In the genomic region with DNA sequence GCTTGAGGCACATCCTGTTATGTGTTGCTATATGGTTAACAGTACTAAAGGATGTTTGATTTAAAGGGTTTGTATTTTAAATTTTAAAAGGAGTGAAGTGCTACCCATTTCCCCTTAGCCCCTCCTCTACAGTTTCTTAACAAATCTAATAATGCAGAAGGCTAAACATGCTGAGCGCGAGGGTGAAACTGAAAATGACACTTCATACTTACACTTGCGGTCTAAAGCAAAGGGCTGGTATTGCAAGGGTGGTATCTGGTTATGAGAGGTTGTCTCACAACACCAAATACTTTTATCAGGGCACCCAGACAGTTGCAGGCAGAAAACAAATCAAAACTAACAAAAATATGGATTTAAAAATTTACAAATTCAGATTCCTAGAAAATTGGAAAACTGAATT, we compare ENCODE assay signal across 10 cellular contexts.
A peak's percentile ranks its signal among the peaks of the same experiment; 100 is the strongest.
DNase-seq lines count a peak whose midpoint lies in the region; ATAC-seq and TF ChIP-seq lines count a peak whose summit lies in the region.
"Had no signal": no experiment of that assay in that cellular context is flagged by ENCODE, and none has a peak within 500 bp of the region (broad histone marks: within the 10 kb centered on the region; RNA-seq: fewer than 3 reads in every experiment).

No MANE protein-coding gene starts in this region.

- H3K4me3 Mint-ChIP-seq in activated naive CD8-positive, alpha-beta T cell treated with anti-CD3 and anti-CD28 coated beads, Interleukin-2, amount 10 ng/mL, durations not matched to agents 7 days and 5 days = no peak overlapping the region
- H3K4me3 Mint-ChIP-seq in activated naive CD8-positive, alpha-beta T cell treated with anti-CD3 and anti-CD28 coated beads for 36 hours = no peak overlapping the region
- H3K4me3 Mint-ChIP-seq: dendritic cell treated with granulocyte-macrophage colony-stimulating factor and Interleukin-4, amounts not matched to agents 40 ng/mL and 50 ng/mL, for 4 days had no signal

- H3K27ac Mint-ChIP-seq in activated naive CD8-positive, alpha-beta T cell treated with anti-CD3 and anti-CD28 coated beads, Interleukin-2, amount 10 ng/mL, durations not matched to agents 7 days and 5 days = no peak overlapping the region
- no peak overlapping the region for H3K27ac Mint-ChIP-seq in activated naive CD8-positive, alpha-beta T cell treated with anti-CD3 and anti-CD28 coated beads for 36 hours
- H3K27ac Mint-ChIP-seq: dendritic cell treated with granulocyte-macrophage colony-stimulating factor and Interleukin-4, amounts not matched to agents 40 ng/mL and 50 ng/mL, for 4 days had no signal

- H3K27me3 Mint-ChIP-seq in activated naive CD8-positive, alpha-beta T cell treated with anti-CD3 and anti-CD28 coated beads, Interleukin-2, amount 10 ng/mL, durations not matched to agents 7 days and 5 days = no peaks in the 10 kb centered on the region
- no peaks in the 10 kb centered on the region for H3K27me3 Mint-ChIP-seq in activated naive CD8-positive, alpha-beta T cell treated with anti-CD3 and anti-CD28 coated beads for 36 hours
- H3K27me3 Mint-ChIP-seq: dendritic cell treated with granulocyte-macrophage colony-stimulating factor and Interleukin-4, amounts not matched to agents 40 ng/mL and 50 ng/mL, for 4 days had no signal

- peaks cover 2% of the 10 kb centered on the region for H3K4me1 Mint-ChIP-seq in activated naive CD8-positive, alpha-beta T cell treated with anti-CD3 and anti-CD28 coated beads, Interleukin-2, amount 10 ng/mL, durations not matched to agents 7 days and 5 days
- H3K4me1 Mint-ChIP-seq in activated naive CD8-positive, alpha-beta T cell treated with anti-CD3 and anti-CD28 coated beads for 36 hours = no peaks in the 10 kb centered on the region

- H3K9me3 ChIP-seq in MM.1S (replicated peaks; ENCODE audit: insufficient read depth, low read length) = no peaks in the 10 kb centered on the region
- H3K9me3 ChIP-seq in SK-N-SH = no peaks in the 10 kb centered on the region

- no peak for TF ChIP-seq EP300 in SK-N-SH (IDR thresholded peaks at IDR 0.05; ENCODE audit: borderline replicate concordance in 1 of 2, low read depth in 1 of 2, low read length in 1 of 2)

- H3K27me3 ChIP-seq in MM.1S (replicated peaks; ENCODE audit: insufficient read depth, low read length) (0 out of 2 replicates have a peak, but pooled peaks cover 9% of the 10 kb centered on the region), SK-N-SH (ENCODE audit: insufficient read depth) (no peaks in the 10 kb centered on the region)

- H3K4me3 ChIP-seq in MM.1S (ENCODE audit: low read length) = no peak overlapping the region
- H3K4me3 ChIP-seq in SK-N-SH (ENCODE audit: low read depth in 2 of 2, low read length in 1 of 2) = no peak overlapping the region

- CTCF ChIA-PET in SK-N-SH (lab: Yijun Ruan, JAX) = interaction anchor here (1.4 kb wide), 1 partner anchor 10 kb away, joined by 3 read pairs; no protein-coding TSS in a partner anchor

- H3K4me1 ChIP-seq in MM.1S (ENCODE audit: low read length) (peaks cover 14% of the 10 kb centered on the region), SK-N-SH (ENCODE audit: control insufficient read depth in 1 of 2, insufficient read depth in 2 of 2, low read depth in 1 of 2, low read length in 1 of 2) (no peaks in the 10 kb centered on the region; a peak in 2 of 4 replicates)

- H4K20me1 ChIP-seq in MM.1S (ENCODE audit: insufficient read depth, low read length) (no peaks in the 10 kb centered on the region), SK-N-SH (ENCODE audit: insufficient read depth) (no peaks in the 10 kb centered on the region)

- peak; percentile 56 for ATAC-seq in activated naive CD8-positive, alpha-beta T cell treated with anti-CD3 and anti-CD28 coated beads, Interleukin-2, amount 10 ng/mL, durations not matched to agents 7 days and 5 days (ENCODE audit: low read depth)
- peak; percentile 92 for ATAC-seq in HG02588 (IDR thresholded peaks at IDR 0.05; ENCODE audit: unreplicated experiment)
- no peak for ATAC-seq in GM21717 (IDR thresholded peaks at IDR 0.05; ENCODE audit: unreplicated experiment)

- H2AFZ ChIP-seq in MM.1S (ENCODE audit: low read length) (no peak overlapping the region), SK-N-SH (ENCODE audit: low read depth) (no peak overlapping the region)

- H3F3A ChIP-seq in MM.1S (ENCODE audit: insufficient read depth, low read length) = peaks cover 9% of the 10 kb centered on the region; the same call in 1 of the 2 replicates
- H3F3A ChIP-seq in SK-N-SH (replicated peaks; ENCODE audit: insufficient read depth) = no peaks in the 10 kb centered on the region

- H3K27ac ChIP-seq in MM.1S (ENCODE audit: low read length) (no peak overlapping the region), SK-N-SH (ENCODE audit: low read depth in 2 of 2, low read length in 1 of 2) (no peak overlapping the region)

- H3K36me3 ChIP-seq in MM.1S (replicated peaks; ENCODE audit: insufficient read depth, low read length) = no peaks in the 10 kb centered on the region
- no peaks in the 10 kb centered on the region for H3K36me3 ChIP-seq in SK-N-SH (replicated peaks in 1 of 2; ENCODE audit: control insufficient read depth in 1 of 2, insufficient read depth in 2 of 2, low read length in 1 of 2)

- no peaks in the 10 kb centered on the region for H3K79me2 ChIP-seq in MM.1S (ENCODE audit: low read length)
- no peaks in the 10 kb centered on the region for H3K79me2 ChIP-seq in SK-N-SH (ENCODE audit: insufficient read depth)

- no peak for TF ChIP-seq CTCF in MM.1S (IDR thresholded peaks at IDR 0.05; ENCODE audit: low read length)
- TF ChIP-seq CTCF in SK-N-SH (IDR thresholded peaks at IDR 0.05) = no peak

- WGBS in SK-N-SH (ENCODE audit: low lambda C conversion rate) = 86% methylated on average over 3 of the region's 3 CpGs

- POLR2A ChIA-PET in activated naive CD8-positive, alpha-beta T cell treated with anti-CD3 and anti-CD28 coated beads, Interleukin-2, amount 10 ng/mL, durations not matched to agents 7 days and 5 days (lab: Charles Lee) = no interaction called here
- POLR2A ChIA-PET in SK-N-SH (lab: Yijun Ruan, JAX) = no interaction called here

- no peak for DNase-seq in activated naive CD8-positive, alpha-beta T cell treated with anti-CD3 and anti-CD28 coated beads, Interleukin-2, amount 10 ng/mL, durations not matched to agents 7 days and 5 days
- no peak for DNase-seq in activated naive CD8-positive, alpha-beta T cell treated with anti-CD3 and anti-CD28 coated beads for 36 hours
- DNase-seq in MM.1S (peak; percentile 95), mucosa of gallbladder (ENCODE audit: low spot score) (no peak), SK-N-SH (no peak)
- DNase-seq in stimulated activated CD4-positive, alpha-beta T cell treated with anti-CD3 and anti-CD28 coated beads, Interleukin-4, amount 100 ng/mL, for 24 hours = peak; percentile 39
- DNase-seq: activated CD8-positive, alpha-beta memory T cell treated with anti-CD3 and anti-CD28 coated beads, Interleukin-2, amount 50 U/mL, for 48 hours had no signal

- no peak for TF ChIP-seq RAD21 in SK-N-SH (IDR thresholded peaks at IDR 0.05; ENCODE audit: low read length)

- H3K4me2 ChIP-seq in MM.1S (ENCODE audit: low read depth, low read length) (peak overlapping the region; percentile 33), SK-N-SH (no peak overlapping the region)

- H3K9me2 ChIP-seq in MM.1S (replicated peaks; ENCODE audit: insufficient read depth, low read length) = no peaks in the 10 kb centered on the region
- no peaks in the 10 kb centered on the region for H3K9me2 ChIP-seq in SK-N-SH

- H3K9ac ChIP-seq in MM.1S (ENCODE audit: low read length) = no peak overlapping the region
- no peak overlapping the region for H3K9ac ChIP-seq in SK-N-SH

- no peaks in the 10 kb centered on the region for H3K36me3 Mint-ChIP-seq in activated naive CD8-positive, alpha-beta T cell treated with anti-CD3 and anti-CD28 coated beads, Interleukin-2, amount 10 ng/mL, durations not matched to agents 7 days and 5 days
- H3K36me3 Mint-ChIP-seq in activated naive CD8-positive, alpha-beta T cell treated with anti-CD3 and anti-CD28 coated beads for 36 hours = no peaks in the 10 kb centered on the region

- no peaks in the 10 kb centered on the region for H3K9me3 Mint-ChIP-seq in activated naive CD8-positive, alpha-beta T cell treated with anti-CD3 and anti-CD28 coated beads, Interleukin-2, amount 10 ng/mL, durations not matched to agents 7 days and 5 days
- H3K9me3 Mint-ChIP-seq in activated naive CD8-positive, alpha-beta T cell treated with anti-CD3 and anti-CD28 coated beads for 36 hours = no peaks in the 10 kb centered on the region
- H3K9me3 Mint-ChIP-seq: dendritic cell treated with granulocyte-macrophage colony-stimulating factor and Interleukin-4, amounts not matched to agents 40 ng/mL and 50 ng/mL, for 4 days had no signal

TF ChIP-seq in SK-N-SH, 30 proteins besides CTCF, POLR2A, EP300 and RAD21 (continues in another document):
- TF ChIP-seq MEF2A (IDR thresholded peaks at IDR 0.05; ENCODE audit: borderline replicate concordance, low read depth) (no peak), SIN3A (IDR thresholded peaks at IDR 0.05; ENCODE audit: borderline replicate concordance, low read depth, low read length) (no peak), TEAD4 (IDR thresholded peaks at IDR 0.05; ENCODE audit: borderline replicate concordance, insufficient read depth) (no peak)
- TF ChIP-seq, protein P1, sequence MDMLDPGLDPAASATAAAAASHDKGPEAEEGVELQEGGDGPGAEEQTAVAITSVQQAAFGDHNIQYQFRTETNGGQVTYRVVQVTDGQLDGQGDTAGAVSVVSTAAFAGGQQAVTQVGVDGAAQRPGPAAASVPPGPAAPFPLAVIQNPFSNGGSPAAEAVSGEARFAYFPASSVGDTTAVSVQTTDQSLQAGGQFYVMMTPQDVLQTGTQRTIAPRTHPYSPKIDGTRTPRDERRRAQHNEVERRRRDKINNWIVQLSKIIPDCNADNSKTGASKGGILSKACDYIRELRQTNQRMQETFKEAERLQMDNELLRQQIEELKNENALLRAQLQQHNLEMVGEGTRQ (IDR thresholded peaks at IDR 0.05; ENCODE audit: borderline replicate concordance, low read depth, low read length) = no peak
- TF ChIP-seq, protein P2, sequence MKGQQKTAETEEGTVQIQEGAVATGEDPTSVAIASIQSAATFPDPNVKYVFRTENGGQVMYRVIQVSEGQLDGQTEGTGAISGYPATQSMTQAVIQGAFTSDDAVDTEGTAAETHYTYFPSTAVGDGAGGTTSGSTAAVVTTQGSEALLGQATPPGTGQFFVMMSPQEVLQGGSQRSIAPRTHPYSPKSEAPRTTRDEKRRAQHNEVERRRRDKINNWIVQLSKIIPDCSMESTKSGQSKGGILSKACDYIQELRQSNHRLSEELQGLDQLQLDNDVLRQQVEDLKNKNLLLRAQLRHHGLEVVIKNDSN (IDR thresholded peaks at IDR 0.05; ENCODE audit: borderline replicate concordance, low read depth) = no peak

Comparison
In these comparisons a context has a peak if more than half of its experiments do, and no peak if none do; other contexts are left out.
1. DNase-seq: peak in MM.1S (single experiment) and stimulated activated CD4-positive, alpha-beta T cell treated with anti-CD3 and anti-CD28 coated beads, Interleukin-4, amount 100 ng/mL, for 24 hours (single experiment); none in activated naive CD8-positive, alpha-beta T cell treated with anti-CD3 and anti-CD28 coated beads, Interleukin-2, amount 10 ng/mL, durations not matched to agents 7 days and 5 days (single experiment), activated naive CD8-positive, alpha-beta T cell treated with anti-CD3 and anti-CD28 coated beads for 36 hours (single experiment), mucosa of gallbladder (single experiment) and SK-N-SH (single experiment).